31 cellular contexts compared by ENCODE assay signal in genomic region chr4:47858012-47858411, GRCh38. TPM values are rescaled to one million over a fixed set of nuclear protein-coding genes. Genes with fewer than 3 reads are reported as not detected.
"Had no signal": no experiment of that assay in that cellular context is flagged by ENCODE, and none has a peak within 500 bp of the region (broad histone marks: within the 10 kb centered on the region; RNA-seq: fewer than 3 reads in every experiment).

No MANE protein-coding gene starts in this region.

- H3K27ac Mint-ChIP-seq: immature natural killer cell; mesothelial cell of epicardium; naive B cell; natural killer cell; nephron progenitor cell; neural progenitor cell; progenitor cell of endocrine pancreas; stimulated activated naive B cell treated with anti-CD40 and anti-IgM and Interleukin-4, amounts not matched to agents 10 μg/mL and 1 μg/mL and 100 μg/mL, for 72 hours had no signal

- H3K4me3 ChIP-seq: left lung, lower lobe of right lung, neural progenitor cell, ovary, right atrium auricular region, skin epidermis, stomach, testis, thyroid gland, upper lobe of right lung had no signal

- H3K9me3 ChIP-seq: left lung, lower lobe of right lung, neutrophil, ovary, right atrium auricular region, stomach, testis, thyroid gland, upper lobe of right lung had no signal

- H3K36me3 Mint-ChIP-seq: natural killer cell had no signal

- H3K9me3 Mint-ChIP-seq: immature natural killer cell; naive B cell; natural killer cell; nephron progenitor cell; neural progenitor cell; stimulated activated naive B cell treated with anti-CD40 and anti-IgM and Interleukin-4, amounts not matched to agents 10 μg/mL and 1 μg/mL and 100 μg/mL, for 72 hours had no signal

- H3K27me3 Mint-ChIP-seq: naive B cell; progenitor cell of endocrine pancreas; stimulated activated naive B cell treated with anti-CD40 and anti-IgM and Interleukin-4, amounts not matched to agents 10 μg/mL and 1 μg/mL and 100 μg/mL, for 72 hours had no signal

- H3K4me1 Mint-ChIP-seq: immature natural killer cell; mesothelial cell of epicardium; natural killer cell; nephron progenitor cell; stimulated activated naive B cell treated with anti-CD40 and anti-IgM and Interleukin-4, amounts not matched to agents 10 μg/mL and 1 μg/mL and 100 μg/mL, for 72 hours had no signal

- H3K27ac ChIP-seq: left lung, lower lobe of right lung, neural progenitor cell, neutrophil, ovary, skin epidermis, stomach, testis, thyroid gland, upper lobe of right lung had no signal

- FAIRE-seq: islet of Langerhans, urothelium cell line had no signal

- ATAC-seq: left colon; left lung; lower lobe of right lung; natural killer cell; sciatic nerve; stimulated activated naive B cell treated with anti-CD40 and anti-IgM and Interleukin-4, amounts not matched to agents 10 μg/mL and 1 μg/mL and 100 μg/mL, for 72 hours; stimulated activated naive CD8-positive, alpha-beta T cell treated with anti-CD3 and anti-CD28 coated beads, Interleukin-15, Interleukin-2, amounts not matched to agents 100 U/mL and 50 U/mL, for 24 hours; upper lobe of right lung had no signal

- H3K9ac ChIP-seq: neural progenitor cell had no signal

- H3K4me2 ChIP-seq: neural progenitor cell had no signal

- H2AFZ ChIP-seq: neural progenitor cell had no signal

- H3K27me3 ChIP-seq: left lung, neural progenitor cell, neutrophil, ovary, right atrium auricular region, stomach, testis, thyroid gland, upper lobe of right lung had no signal

- H3K36me3 ChIP-seq: lower lobe of right lung, neural progenitor cell, ovary, right atrium auricular region, thyroid gland had no signal

- DNase-seq: hippocampal formation; immature natural killer cell; kidney; left colon; left lung; lower lobe of right lung; mesendoderm; naive B cell; natural killer cell; nephron progenitor cell; ovary; stimulated activated CD4-positive, alpha-beta T cell treated with anti-CD3 and anti-CD28 coated beads, Interleukin-12 subunit alpha, Interleukin-12 subunit beta, amount 100 ng/mL, for 4 hours; stimulated activated CD4-positive, alpha-beta T cell treated with anti-CD3 and anti-CD28 coated beads, Interleukin-15, amount 100 ng/mL, for 24 hours; stimulated activated CD4-positive, alpha-beta T cell treated with anti-CD3 and anti-CD28 coated beads, Interleukin-2, amount 100 ng/mL, for 24 hours; stimulated activated CD4-positive, alpha-beta T cell treated with anti-CD3 and anti-CD28 coated beads, Interleukin-4, amount 100 ng/mL, for 1 hour; stimulated activated naive B cell treated with anti-CD40 and anti-IgM and Interleukin-4, amounts not matched to agents 10 μg/mL and 1 μg/mL and 100 μg/mL, for 72 hours; stimulated activated naive CD8-positive, alpha-beta T cell treated with anti-CD3 and anti-CD28 coated beads, Interleukin-15, Interleukin-2, amounts not matched to agents 100 U/mL and 50 U/mL, for 24 hours; stomach; testis; thyroid gland; trophoblast cell; upper lobe of right lung had no signal

- H3K4me1 ChIP-seq: left lung, lower lobe of right lung, neural progenitor cell, right atrium auricular region, stomach, testis, thyroid gland, upper lobe of right lung had no signal

- H3K4me3 Mint-ChIP-seq: immature natural killer cell; mesothelial cell of epicardium; naive B cell; natural killer cell; nephron progenitor cell; neural progenitor cell; stimulated activated naive B cell treated with anti-CD40 and anti-IgM and Interleukin-4, amounts not matched to agents 10 μg/mL and 1 μg/mL and 100 μg/mL, for 72 hours had no signal

RNA-seq across cellular contexts. Expression of gene CORIN, which starts 20.1 kb away (rescaled TPM):
- polyA plus RNA-seq: immature natural killer cell had no signal
